Comparison of ENCODE assay signal across 1 cellular context in the genomic region with DNA sequence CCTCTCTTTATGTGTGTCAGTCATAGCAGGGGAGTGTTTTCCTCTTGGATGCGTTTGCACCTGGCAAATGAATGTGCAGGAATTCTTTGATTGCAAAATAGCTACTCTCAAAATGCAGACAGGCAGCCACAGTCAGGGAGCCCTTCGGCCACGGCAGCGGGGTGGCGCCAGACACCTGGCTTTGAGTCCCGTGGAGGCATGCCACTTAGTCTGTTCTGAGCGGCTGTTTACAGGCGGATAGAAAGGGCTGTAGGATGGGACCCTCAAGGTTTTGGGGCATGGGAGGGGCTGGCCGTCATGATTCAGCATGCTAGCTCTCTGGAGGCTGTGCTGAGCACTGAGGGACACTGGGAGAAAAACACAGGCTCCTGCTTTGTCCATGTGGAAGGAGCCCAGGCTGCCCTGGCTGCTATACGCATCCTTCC.
A peak's percentile ranks its signal among the peaks of the same experiment; 100 is the strongest.
TF ChIP-seq lines count a peak whose summit lies in the region.

No MANE protein-coding gene starts in this region.

TF ChIP-seq in HepG2, 621 proteins besides CTCF, POLR2A, EP300 and RAD21 (continued from another document and continues in another):
- TF ChIP-seq, protein P1, sequence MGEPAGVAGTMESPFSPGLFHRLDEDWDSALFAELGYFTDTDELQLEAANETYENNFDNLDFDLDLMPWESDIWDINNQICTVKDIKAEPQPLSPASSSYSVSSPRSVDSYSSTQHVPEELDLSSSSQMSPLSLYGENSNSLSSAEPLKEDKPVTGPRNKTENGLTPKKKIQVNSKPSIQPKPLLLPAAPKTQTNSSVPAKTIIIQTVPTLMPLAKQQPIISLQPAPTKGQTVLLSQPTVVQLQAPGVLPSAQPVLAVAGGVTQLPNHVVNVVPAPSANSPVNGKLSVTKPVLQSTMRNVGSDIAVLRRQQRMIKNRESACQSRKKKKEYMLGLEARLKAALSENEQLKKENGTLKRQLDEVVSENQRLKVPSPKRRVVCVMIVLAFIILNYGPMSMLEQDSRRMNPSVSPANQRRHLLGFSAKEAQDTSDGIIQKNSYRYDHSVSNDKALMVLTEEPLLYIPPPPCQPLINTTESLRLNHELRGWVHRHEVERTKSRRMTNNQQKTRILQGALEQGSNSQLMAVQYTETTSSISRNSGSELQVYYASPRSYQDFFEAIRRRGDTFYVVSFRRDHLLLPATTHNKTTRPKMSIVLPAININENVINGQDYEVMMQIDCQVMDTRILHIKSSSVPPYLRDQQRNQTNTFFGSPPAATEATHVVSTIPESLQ (CRISPR knock-in tag; conservative IDR thresholded peaks at IDR 0.05), result no peak
- TF ChIP-seq ZNF883 (CRISPR knock-in tag; IDR thresholded peaks at IDR 0.05; ENCODE audit: not compliant biosample characterization), result no peak
- TF ChIP-seq HHEX (CRISPR knock-in tag; IDR thresholded peaks at IDR 0.05), result no peak
- TF ChIP-seq ZNF234 (CRISPR knock-in tag; conservative IDR thresholded peaks at IDR 0.05), result no peak
- TF ChIP-seq CBX2 (IDR thresholded peaks at IDR 0.05; ENCODE audit: low read depth, low read length), result no peak
- TF ChIP-seq CBX2 (CRISPR knock-in tag; IDR thresholded peaks at IDR 0.05; ENCODE audit: low read depth), result no peak
- TF ChIP-seq, protein P2, sequence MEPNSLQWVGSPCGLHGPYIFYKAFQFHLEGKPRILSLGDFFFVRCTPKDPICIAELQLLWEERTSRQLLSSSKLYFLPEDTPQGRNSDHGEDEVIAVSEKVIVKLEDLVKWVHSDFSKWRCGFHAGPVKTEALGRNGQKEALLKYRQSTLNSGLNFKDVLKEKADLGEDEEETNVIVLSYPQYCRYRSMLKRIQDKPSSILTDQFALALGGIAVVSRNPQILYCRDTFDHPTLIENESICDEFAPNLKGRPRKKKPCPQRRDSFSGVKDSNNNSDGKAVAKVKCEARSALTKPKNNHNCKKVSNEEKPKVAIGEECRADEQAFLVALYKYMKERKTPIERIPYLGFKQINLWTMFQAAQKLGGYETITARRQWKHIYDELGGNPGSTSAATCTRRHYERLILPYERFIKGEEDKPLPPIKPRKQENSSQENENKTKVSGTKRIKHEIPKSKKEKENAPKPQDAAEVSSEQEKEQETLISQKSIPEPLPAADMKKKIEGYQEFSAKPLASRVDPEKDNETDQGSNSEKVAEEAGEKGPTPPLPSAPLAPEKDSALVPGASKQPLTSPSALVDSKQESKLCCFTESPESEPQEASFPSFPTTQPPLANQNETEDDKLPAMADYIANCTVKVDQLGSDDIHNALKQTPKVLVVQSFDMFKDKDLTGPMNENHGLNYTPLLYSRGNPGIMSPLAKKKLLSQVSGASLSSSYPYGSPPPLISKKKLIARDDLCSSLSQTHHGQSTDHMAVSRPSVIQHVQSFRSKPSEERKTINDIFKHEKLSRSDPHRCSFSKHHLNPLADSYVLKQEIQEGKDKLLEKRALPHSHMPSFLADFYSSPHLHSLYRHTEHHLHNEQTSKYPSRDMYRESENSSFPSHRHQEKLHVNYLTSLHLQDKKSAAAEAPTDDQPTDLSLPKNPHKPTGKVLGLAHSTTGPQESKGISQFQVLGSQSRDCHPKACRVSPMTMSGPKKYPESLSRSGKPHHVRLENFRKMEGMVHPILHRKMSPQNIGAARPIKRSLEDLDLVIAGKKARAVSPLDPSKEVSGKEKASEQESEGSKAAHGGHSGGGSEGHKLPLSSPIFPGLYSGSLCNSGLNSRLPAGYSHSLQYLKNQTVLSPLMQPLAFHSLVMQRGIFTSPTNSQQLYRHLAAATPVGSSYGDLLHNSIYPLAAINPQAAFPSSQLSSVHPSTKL (CRISPR knock-in tag; IDR thresholded peaks at IDR 0.05), result peak; percentile 30; the same call in 1 of the 2 replicates
- TF ChIP-seq ZFP37 (CRISPR knock-in tag; IDR thresholded peaks at IDR 0.05; ENCODE audit: borderline replicate concordance), result no peak
- TF ChIP-seq ARID2 (CRISPR knock-in tag; IDR thresholded peaks at IDR 0.05; ENCODE audit: borderline replicate concordance), result no peak
- TF ChIP-seq ZNF530 (CRISPR knock-in tag; IDR thresholded peaks at IDR 0.05; ENCODE audit: low read depth), result no peak
- no peak for TF ChIP-seq TBX2 (CRISPR knock-in tag; IDR thresholded peaks at IDR 0.05; ENCODE audit: borderline replicate concordance)
- TF ChIP-seq, protein P3, sequence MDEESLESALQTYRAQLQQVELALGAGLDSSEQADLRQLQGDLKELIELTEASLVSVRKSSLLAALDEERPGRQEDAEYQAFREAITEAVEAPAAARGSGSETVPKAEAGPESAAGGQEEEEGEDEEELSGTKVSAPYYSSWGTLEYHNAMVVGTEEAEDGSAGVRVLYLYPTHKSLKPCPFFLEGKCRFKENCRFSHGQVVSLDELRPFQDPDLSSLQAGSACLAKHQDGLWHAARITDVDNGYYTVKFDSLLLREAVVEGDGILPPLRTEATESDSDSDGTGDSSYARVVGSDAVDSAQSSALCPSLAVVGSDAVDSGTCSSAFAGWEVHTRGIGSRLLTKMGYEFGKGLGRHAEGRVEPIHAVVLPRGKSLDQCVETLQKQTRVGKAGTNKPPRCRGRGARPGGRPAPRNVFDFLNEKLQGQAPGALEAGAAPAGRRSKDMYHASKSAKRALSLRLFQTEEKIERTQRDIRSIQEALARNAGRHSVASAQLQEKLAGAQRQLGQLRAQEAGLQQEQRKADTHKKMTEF (CRISPR knock-in tag; IDR thresholded peaks at IDR 0.05), result no peak
- TF ChIP-seq WIZ (CRISPR knock-in tag; IDR thresholded peaks at IDR 0.05), result no peak
- TF ChIP-seq, protein P4, sequence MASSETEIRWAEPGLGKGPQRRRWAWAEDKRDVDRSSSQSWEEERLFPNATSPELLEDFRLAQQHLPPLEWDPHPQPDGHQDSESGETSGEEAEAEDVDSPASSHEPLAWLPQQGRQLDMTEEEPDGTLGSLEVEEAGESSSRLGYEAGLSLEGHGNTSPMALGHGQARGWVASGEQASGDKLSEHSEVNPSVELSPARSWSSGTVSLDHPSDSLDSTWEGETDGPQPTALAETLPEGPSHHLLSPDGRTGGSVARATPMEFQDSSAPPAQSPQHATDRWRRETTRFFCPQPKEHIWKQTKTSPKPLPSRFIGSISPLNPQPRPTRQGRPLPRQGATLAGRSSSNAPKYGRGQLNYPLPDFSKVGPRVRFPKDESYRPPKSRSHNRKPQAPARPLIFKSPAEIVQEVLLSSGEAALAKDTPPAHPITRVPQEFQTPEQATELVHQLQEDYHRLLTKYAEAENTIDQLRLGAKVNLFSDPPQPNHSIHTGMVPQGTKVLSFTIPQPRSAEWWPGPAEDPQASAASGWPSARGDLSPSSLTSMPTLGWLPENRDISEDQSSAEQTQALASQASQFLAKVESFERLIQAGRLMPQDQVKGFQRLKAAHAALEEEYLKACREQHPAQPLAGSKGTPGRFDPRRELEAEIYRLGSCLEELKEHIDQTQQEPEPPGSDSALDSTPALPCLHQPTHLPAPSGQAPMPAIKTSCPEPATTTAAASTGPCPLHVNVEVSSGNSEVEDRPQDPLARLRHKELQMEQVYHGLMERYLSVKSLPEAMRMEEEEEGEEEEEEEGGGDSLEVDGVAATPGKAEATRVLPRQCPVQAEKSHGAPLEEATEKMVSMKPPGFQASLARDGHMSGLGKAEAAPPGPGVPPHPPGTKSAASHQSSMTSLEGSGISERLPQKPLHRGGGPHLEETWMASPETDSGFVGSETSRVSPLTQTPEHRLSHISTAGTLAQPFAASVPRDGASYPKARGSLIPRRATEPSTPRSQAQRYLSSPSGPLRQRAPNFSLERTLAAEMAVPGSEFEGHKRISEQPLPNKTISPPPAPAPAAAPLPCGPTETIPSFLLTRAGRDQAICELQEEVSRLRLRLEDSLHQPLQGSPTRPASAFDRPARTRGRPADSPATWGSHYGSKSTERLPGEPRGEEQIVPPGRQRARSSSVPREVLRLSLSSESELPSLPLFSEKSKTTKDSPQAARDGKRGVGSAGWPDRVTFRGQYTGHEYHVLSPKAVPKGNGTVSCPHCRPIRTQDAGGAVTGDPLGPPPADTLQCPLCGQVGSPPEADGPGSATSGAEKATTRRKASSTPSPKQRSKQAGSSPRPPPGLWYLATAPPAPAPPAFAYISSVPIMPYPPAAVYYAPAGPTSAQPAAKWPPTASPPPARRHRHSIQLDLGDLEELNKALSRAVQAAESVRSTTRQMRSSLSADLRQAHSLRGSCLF (CRISPR knock-in tag; IDR thresholded peaks at IDR 0.05; ENCODE audit: borderline replicate concordance), result no peak
- no peak for TF ChIP-seq ZNF703 (CRISPR knock-in tag; IDR thresholded peaks at IDR 0.05; ENCODE audit: borderline replicate concordance)
- TF ChIP-seq KDM1A (CRISPR knock-in tag; IDR thresholded peaks at IDR 0.05), result no peak
- TF ChIP-seq, protein P5, sequence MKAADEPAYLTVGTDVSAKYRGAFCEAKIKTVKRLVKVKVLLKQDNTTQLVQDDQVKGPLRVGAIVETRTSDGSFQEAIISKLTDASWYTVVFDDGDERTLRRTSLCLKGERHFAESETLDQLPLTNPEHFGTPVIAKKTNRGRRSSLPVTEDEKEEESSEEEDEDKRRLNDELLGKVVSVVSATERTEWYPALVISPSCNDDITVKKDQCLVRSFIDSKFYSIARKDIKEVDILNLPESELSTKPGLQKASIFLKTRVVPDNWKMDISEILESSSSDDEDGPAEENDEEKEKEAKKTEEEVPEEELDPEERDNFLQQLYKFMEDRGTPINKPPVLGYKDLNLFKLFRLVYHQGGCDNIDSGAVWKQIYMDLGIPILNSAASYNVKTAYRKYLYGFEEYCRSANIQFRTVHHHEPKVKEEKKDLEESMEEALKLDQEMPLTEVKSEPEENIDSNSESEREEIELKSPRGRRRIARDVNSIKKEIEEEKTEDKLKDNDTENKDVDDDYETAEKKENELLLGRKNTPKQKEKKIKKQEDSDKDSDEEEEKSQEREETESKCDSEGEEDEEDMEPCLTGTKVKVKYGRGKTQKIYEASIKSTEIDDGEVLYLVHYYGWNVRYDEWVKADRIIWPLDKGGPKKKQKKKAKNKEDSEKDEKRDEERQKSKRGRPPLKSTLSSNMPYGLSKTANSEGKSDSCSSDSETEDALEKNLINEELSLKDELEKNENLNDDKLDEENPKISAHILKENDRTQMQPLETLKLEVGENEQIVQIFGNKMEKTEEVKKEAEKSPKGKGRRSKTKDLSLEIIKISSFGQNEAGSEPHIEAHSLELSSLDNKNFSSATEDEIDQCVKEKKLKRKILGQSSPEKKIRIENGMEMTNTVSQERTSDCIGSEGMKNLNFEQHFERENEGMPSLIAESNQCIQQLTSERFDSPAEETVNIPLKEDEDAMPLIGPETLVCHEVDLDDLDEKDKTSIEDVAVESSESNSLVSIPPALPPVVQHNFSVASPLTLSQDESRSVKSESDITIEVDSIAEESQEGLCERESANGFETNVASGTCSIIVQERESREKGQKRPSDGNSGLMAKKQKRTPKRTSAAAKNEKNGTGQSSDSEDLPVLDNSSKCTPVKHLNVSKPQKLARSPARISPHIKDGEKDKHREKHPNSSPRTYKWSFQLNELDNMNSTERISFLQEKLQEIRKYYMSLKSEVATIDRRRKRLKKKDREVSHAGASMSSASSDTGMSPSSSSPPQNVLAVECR (CRISPR knock-in tag; IDR thresholded peaks at IDR 0.05; ENCODE audit: borderline replicate concordance), result no peak
- TF ChIP-seq ZEB1 (IDR thresholded peaks at IDR 0.05; ENCODE audit: insufficient replicate concordance, low read depth), result no peak
- no peak for TF ChIP-seq LCORL (IDR thresholded peaks at IDR 0.05)
- TF ChIP-seq LCORL (CRISPR knock-in tag; IDR thresholded peaks at IDR 0.05), result no peak
- no peak for TF ChIP-seq ZNF550 (CRISPR knock-in tag; IDR thresholded peaks at IDR 0.05; ENCODE audit: borderline replicate concordance)
- no peak for TF ChIP-seq SNRNP70 (IDR thresholded peaks at IDR 0.05; ENCODE audit: low read depth, low read length)
- no peak for TF ChIP-seq PRMT3 (CRISPR knock-in tag; IDR thresholded peaks at IDR 0.05; ENCODE audit: borderline replicate concordance, low read depth)
- 0 out of 2 replicates have a peak, but pooled peaks have one; percentile 59 for TF ChIP-seq ZNF205 (CRISPR knock-in tag; IDR thresholded peaks at IDR 0.05)
- peak; percentile 23; the same call in 1 of the 2 replicates for TF ChIP-seq GATAD2A (CRISPR knock-in tag; IDR thresholded peaks at IDR 0.05)
- TF ChIP-seq, protein P6, sequence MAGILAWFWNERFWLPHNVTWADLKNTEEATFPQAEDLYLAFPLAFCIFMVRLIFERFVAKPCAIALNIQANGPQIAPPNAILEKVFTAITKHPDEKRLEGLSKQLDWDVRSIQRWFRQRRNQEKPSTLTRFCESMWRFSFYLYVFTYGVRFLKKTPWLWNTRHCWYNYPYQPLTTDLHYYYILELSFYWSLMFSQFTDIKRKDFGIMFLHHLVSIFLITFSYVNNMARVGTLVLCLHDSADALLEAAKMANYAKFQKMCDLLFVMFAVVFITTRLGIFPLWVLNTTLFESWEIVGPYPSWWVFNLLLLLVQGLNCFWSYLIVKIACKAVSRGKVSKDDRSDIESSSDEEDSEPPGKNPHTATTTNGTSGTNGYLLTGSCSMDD (CRISPR knock-in tag; IDR thresholded peaks at IDR 0.05), result no peak
- TF ChIP-seq, protein P7, sequence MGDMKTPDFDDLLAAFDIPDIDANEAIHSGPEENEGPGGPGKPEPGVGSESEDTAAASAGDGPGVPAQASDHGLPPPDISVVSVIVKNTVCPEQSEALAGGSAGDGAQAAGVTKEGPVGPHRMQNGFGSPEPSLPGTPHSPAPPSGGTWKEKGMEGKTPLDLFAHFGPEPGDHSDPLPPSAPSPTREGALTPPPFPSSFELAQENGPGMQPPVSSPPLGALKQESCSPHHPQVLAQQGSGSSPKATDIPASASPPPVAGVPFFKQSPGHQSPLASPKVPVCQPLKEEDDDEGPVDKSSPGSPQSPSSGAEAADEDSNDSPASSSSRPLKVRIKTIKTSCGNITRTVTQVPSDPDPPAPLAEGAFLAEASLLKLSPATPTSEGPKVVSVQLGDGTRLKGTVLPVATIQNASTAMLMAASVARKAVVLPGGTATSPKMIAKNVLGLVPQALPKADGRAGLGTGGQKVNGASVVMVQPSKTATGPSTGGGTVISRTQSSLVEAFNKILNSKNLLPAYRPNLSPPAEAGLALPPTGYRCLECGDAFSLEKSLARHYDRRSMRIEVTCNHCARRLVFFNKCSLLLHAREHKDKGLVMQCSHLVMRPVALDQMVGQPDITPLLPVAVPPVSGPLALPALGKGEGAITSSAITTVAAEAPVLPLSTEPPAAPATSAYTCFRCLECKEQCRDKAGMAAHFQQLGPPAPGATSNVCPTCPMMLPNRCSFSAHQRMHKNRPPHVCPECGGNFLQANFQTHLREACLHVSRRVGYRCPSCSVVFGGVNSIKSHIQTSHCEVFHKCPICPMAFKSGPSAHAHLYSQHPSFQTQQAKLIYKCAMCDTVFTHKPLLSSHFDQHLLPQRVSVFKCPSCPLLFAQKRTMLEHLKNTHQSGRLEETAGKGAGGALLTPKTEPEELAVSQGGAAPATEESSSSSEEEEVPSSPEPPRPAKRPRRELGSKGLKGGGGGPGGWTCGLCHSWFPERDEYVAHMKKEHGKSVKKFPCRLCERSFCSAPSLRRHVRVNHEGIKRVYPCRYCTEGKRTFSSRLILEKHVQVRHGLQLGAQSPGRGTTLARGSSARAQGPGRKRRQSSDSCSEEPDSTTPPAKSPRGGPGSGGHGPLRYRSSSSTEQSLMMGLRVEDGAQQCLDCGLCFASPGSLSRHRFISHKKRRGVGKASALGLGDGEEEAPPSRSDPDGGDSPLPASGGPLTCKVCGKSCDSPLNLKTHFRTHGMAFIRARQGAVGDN (CRISPR knock-in tag; IDR thresholded peaks at IDR 0.05), result peak; percentile 38
- no peak for TF ChIP-seq SOX13 (IDR thresholded peaks at IDR 0.05)
- no peak for TF ChIP-seq SOX13 (CRISPR knock-in tag; conservative IDR thresholded peaks at IDR 0.05 in 1 of 2, IDR thresholded peaks at IDR 0.05 in 1 of 2)
- TF ChIP-seq PCBP1 (IDR thresholded peaks at IDR 0.05; ENCODE audit: borderline replicate concordance, low read depth, low read length), result no peak
- no peak for TF ChIP-seq ZNF101 (CRISPR knock-in tag; IDR thresholded peaks at IDR 0.05; ENCODE audit: borderline replicate concordance, low read depth)
- no peak for TF ChIP-seq ZNF329 (CRISPR knock-in tag; IDR thresholded peaks at IDR 0.05; ENCODE audit: low read depth)
- TF ChIP-seq SNAI1 (CRISPR knock-in tag; IDR thresholded peaks at IDR 0.05; ENCODE audit: borderline replicate concordance), result no peak
- TF ChIP-seq ZNF567 (CRISPR knock-in tag; IDR thresholded peaks at IDR 0.05; ENCODE audit: borderline replicate concordance), result no peak
- no peak for TF ChIP-seq NFKBIZ (CRISPR knock-in tag; IDR thresholded peaks at IDR 0.05)
- 0 out of 2 replicates have a peak, but pooled peaks have one; percentile 27 for TF ChIP-seq ZNF792 (CRISPR knock-in tag; IDR thresholded peaks at IDR 0.05)
